9 cellular contexts compared by ENCODE assay signal in genomic region chr19:32363175-32363574, GRCh38. TPM values are rescaled to one million over a fixed set of nuclear protein-coding genes. Genes with fewer than 3 reads are reported as not detected.
DNase-seq lines count a peak whose midpoint lies in the region; ATAC-seq and TF ChIP-seq lines count a peak whose summit lies in the region.
"Had no signal": no experiment of that assay in that cellular context is flagged by ENCODE, and none has a peak within 500 bp of the region (broad histone marks: within the 10 kb centered on the region; RNA-seq: fewer than 3 reads in every experiment).

No MANE protein-coding gene starts in this region.

- H3K27ac ChIP-seq in PC-9 = peak overlapping the region; percentile 27
- no peak overlapping the region for H3K27ac ChIP-seq in epithelial cell of prostate
- H3K27ac ChIP-seq in urinary bladder (ENCODE audit: low read depth) = peak overlapping the region; percentile 6

- H3K27me3 ChIP-seq in PC-9 (ENCODE audit: insufficient read depth, low read depth) = no peaks in the 10 kb centered on the region

- peaks cover 47% of the 10 kb centered on the region for H3K79me2 ChIP-seq in PC-9 (ENCODE audit: low read depth)

- peak overlapping the region; percentile 47 for H3K4me2 ChIP-seq in PC-9

- H3K4me3 Mint-ChIP-seq in mesothelial cell of epicardium = no peak overlapping the region
- H3K4me3 Mint-ChIP-seq: stimulated activated naive CD8-positive, alpha-beta T cell treated with anti-CD3 and anti-CD28 coated beads, Interleukin-15, amount 100 ng/mL, for 72 hours had no signal

- peaks cover 21% of the 10 kb centered on the region for H4K20me1 ChIP-seq in PC-9 (ENCODE audit: insufficient read depth)

- H3K4me1 ChIP-seq in PC-9 (replicated peaks; ENCODE audit: insufficient read depth) (peaks cover 28% of the 10 kb centered on the region), urinary bladder (ENCODE audit: insufficient read depth) (no peaks in the 10 kb centered on the region)

- no TSS peak for BruUV-seq in PC-9 (replicated peaks; lab: Mats Ljungman, UMichigan)

- DNase-seq in PC-9 (peak; percentile 34 to 91), epithelial cell of prostate (ENCODE audit: low read depth, low spot score) (peak; percentile 20), mesothelial cell of epicardium (ENCODE audit: low spot score in 2 of 2, unreplicated experiment in 2 of 2) (no peak), NCI-H774 (lab: John Stamatoyannopoulos, UW) (no peak)
- DNase-seq in activated T-cell treated with anti-CD3 and anti-CD28 coated beads, Interleukin-2, amount 50 U/mL, for 48 hours = no peak
- DNase-seq: NCI-H1694 treated with DMSO at 0.1 percent for 48 hours; stimulated activated naive CD8-positive, alpha-beta T cell treated with anti-CD3 and anti-CD28 coated beads, Interleukin-15, amount 100 ng/mL, for 72 hours had no signal

- H3K9me3 Mint-ChIP-seq in mesothelial cell of epicardium = no peaks in the 10 kb centered on the region
- H3K9me3 Mint-ChIP-seq: stimulated activated naive CD8-positive, alpha-beta T cell treated with anti-CD3 and anti-CD28 coated beads, Interleukin-15, amount 100 ng/mL, for 72 hours had no signal

- WGBS in urinary bladder = 82% methylated on average over 3 of the region's 3 CpGs

- H3K27me3 Mint-ChIP-seq in mesothelial cell of epicardium (ENCODE audit: low read depth) = no peaks in the 10 kb centered on the region
- H3K27me3 Mint-ChIP-seq: stimulated activated naive CD8-positive, alpha-beta T cell treated with anti-CD3 and anti-CD28 coated beads, Interleukin-15, amount 100 ng/mL, for 72 hours had no signal

- H3K27ac Mint-ChIP-seq in mesothelial cell of epicardium = peak overlapping the region; percentile 35

- POLR2A ChIA-PET in PC-9 (lab: Charles Lee; ENCODE audit: unreplicated experiment) = interaction anchor here (0.6 to 0.7 kb wide), 3 partner anchors 16 to 216 kb away, joined by 3 to 7 read pairs (median 6); no protein-coding TSS in a partner anchor

- peaks cover 15% of the 10 kb centered on the region; the same call in 1 of the 2 replicates for H3F3A ChIP-seq in PC-9 (ENCODE audit: insufficient read depth, low read depth)

- H3K9me2 ChIP-seq in PC-9 (ENCODE audit: insufficient read depth) = no peaks in the 10 kb centered on the region

- no peak overlapping the region for H3K4me3 ChIP-seq in PC-9
- no peak overlapping the region for H3K4me3 ChIP-seq in urinary bladder (ENCODE audit: low read depth, low read length)

- H3K36me3 ChIP-seq in PC-9 (ENCODE audit: low read depth) (peaks cover 32% of the 10 kb centered on the region; the same call in 1 of the 2 replicates), urinary bladder (ENCODE audit: insufficient read depth) (peaks cover 3% of the 10 kb centered on the region)

- peaks cover 45% of the 10 kb centered on the region for H3K36me3 Mint-ChIP-seq in mesothelial cell of epicardium

- H2AFZ ChIP-seq in PC-9 = no peak overlapping the region

- no peaks in the 10 kb centered on the region for H3K9me3 ChIP-seq in PC-9 (ENCODE audit: insufficient read depth, low read depth)

- intact Hi-C loops in PC-9 (cut with micrococcal nuclease; ENCODE audit: unreplicated experiment) = loop anchor here (1.0 kb wide), 1 partner anchor 10 kb away; no protein-coding TSS in a partner anchor

- CTCF ChIA-PET in PC-9 (lab: Charles Lee) = interaction anchor here (0.6 kb wide), 1 partner anchor 18 kb away, joined by 4 read pairs; the partner anchor contains the start of gene ZNF507

- no peak for ATAC-seq in GM21528 (IDR thresholded peaks at IDR 0.05; ENCODE audit: low FRiP score, unreplicated experiment)
- ATAC-seq: stimulated activated naive CD8-positive, alpha-beta T cell treated with anti-CD3 and anti-CD28 coated beads, Interleukin-15, amount 100 ng/mL, for 72 hours had no signal

- TF ChIP-seq CTCF in PC-9 (conservative IDR thresholded peaks at IDR 0.05) = no peak
- no peak for TF ChIP-seq CTCF in mesothelial cell of epicardium (IDR thresholded peaks at IDR 0.05; ENCODE audit: unreplicated experiment)

- peaks cover 4% of the 10 kb centered on the region for H3K4me1 Mint-ChIP-seq in mesothelial cell of epicardium

RNA-seq across cellular contexts. Expression of gene ZNF507, which starts 17.8 kb away (rescaled TPM):
- total RNA-seq in PC-9 (2021) = 20.8 and 26.5 TPM in 2 replicates
- 33.4 to 34.1 TPM (median 33.6 TPM) in 3 replicates for total RNA-seq in mesothelial cell of epicardium
- 35.5 TPM for total RNA-seq in urinary bladder
- polyA plus RNA-seq in urinary bladder = 8.9 TPM

RNA-seq across cellular contexts. Expression of gene DPY19L3, which starts 42.4 kb away (rescaled TPM):
- total RNA-seq in PC-9 (2021) = 22.3 and 29.0 TPM in 2 replicates
- 107 to 111 TPM (median 109 TPM) in 3 replicates for total RNA-seq in mesothelial cell of epicardium
- 62.7 TPM for total RNA-seq in urinary bladder
- 6.9 TPM for polyA plus RNA-seq in urinary bladder

Comparison
In these comparisons a context has a peak if more than half of its experiments do, and no peak if none do; other contexts are left out.
1. DNase-seq: peak in PC-9 (2 of 2) and epithelial cell of prostate (single experiment); none in mesothelial cell of epicardium (0 of 2), NCI-H774 (single experiment) and activated T-cell treated with anti-CD3 and anti-CD28 coated beads, Interleukin-2, amount 50 U/mL, for 48 hours (0 of 2).